Comparison of ENCODE assay signal across 9 cellular contexts in genomic region chr6:26270121-26270861, GRCh38.
DNase-seq lines count a peak whose midpoint lies in the region; ATAC-seq, FAIRE-seq and TF ChIP-seq lines count a peak whose summit lies in the region.
"Had no signal": no experiment of that assay in that cellular context is flagged by ENCODE, and none has a peak within 500 bp of the region (broad histone marks: within the 10 kb centered on the region; RNA-seq: fewer than 3 reads in every experiment).

No MANE protein-coding gene starts in this region.

- peak overlapping the region; percentile 69 for H3K18ac ChIP-seq in trophoblast cell (ENCODE audit: low read length)

- H3K79me1 ChIP-seq in trophoblast cell (ENCODE audit: low read length), result peaks cover 15% of the 10 kb centered on the region

- peaks cover 0 to 3% of the 10 kb centered on the region in 2 experiments for H3K4me1 ChIP-seq in trophoblast cell (ENCODE audit: control insufficient read depth in 1 of 2, insufficient read depth in 2 of 2, low read length in 2 of 2)

- FAIRE-seq in bronchial epithelial cell (lab: Jason Lieb, UNC), result no peak
- FAIRE-seq: A549 had no signal

- no peak for ATAC-seq in HG02884 (IDR thresholded peaks at IDR 0.05; ENCODE audit: unreplicated experiment)
- ATAC-seq: A549 had no signal

- H4K91ac ChIP-seq in trophoblast cell (ENCODE audit: low read depth, low read length), result no peak overlapping the region

- no peak overlapping the region for H2BK120ac ChIP-seq in trophoblast cell (ENCODE audit: insufficient read depth, low read length, poor library complexity)

- H3K9me3 ChIP-seq in trophoblast cell (ENCODE audit: insufficient read depth, low read depth, low read length), result no peaks in the 10 kb centered on the region

- H3K4me2 ChIP-seq in trophoblast cell (ENCODE audit: low read length), result peak overlapping the region; percentile 99
- H3K4me2 ChIP-seq: A549 had no signal

- no peak overlapping the region for H4K12ac ChIP-seq in trophoblast cell (ENCODE audit: low read depth, low read length)

- H2BK12ac ChIP-seq in trophoblast cell (ENCODE audit: low read length), result no peak overlapping the region

- H3K36me3 ChIP-seq in bronchial epithelial cell (ENCODE audit: control insufficient read depth, insufficient read depth, low read length) (no peaks in the 10 kb centered on the region), trophoblast cell (ENCODE audit: control insufficient read depth in 1 of 2, insufficient read depth in 2 of 2, low read length in 2 of 2) (no peaks in the 10 kb centered on the region)

- peak overlapping the region; percentile 25 for H3K27ac ChIP-seq in trophoblast cell (ENCODE audit: low read depth, low read length)
- H3K27ac ChIP-seq: A549 had no signal

- no peak overlapping the region for H4K8ac ChIP-seq in trophoblast cell (ENCODE audit: low read depth, low read length)

- peak overlapping the region; percentile 30 for H3K9ac ChIP-seq in trophoblast cell (ENCODE audit: low read length)

- H3K4me3 ChIP-seq in bronchial epithelial cell (ENCODE audit: low read depth, low read length), result peak overlapping the region; percentile 46
- H3K4me3 ChIP-seq in trophoblast cell (ENCODE audit: low read depth, low read length), result no peak overlapping the region
- H3K4me3 ChIP-seq: A549 had no signal

- no peak overlapping the region for H2AK5ac ChIP-seq in trophoblast cell (ENCODE audit: low read length)

- no peak overlapping the region for H3K23ac ChIP-seq in trophoblast cell (ENCODE audit: low read length)

- peak; percentile 65 for DNase-seq in NCI-H2171 treated with DMSO at 0.1 percent for 48 hours (lab: John Stamatoyannopoulos, UW)
- DNase-seq in NCI-H2171 (lab: John Stamatoyannopoulos, UW), result no peak
- peak; percentile 56 for DNase-seq in NCI-H146 (lab: John Stamatoyannopoulos, UW)
- peak; percentile 32 for DNase-seq in bronchial epithelial cell (ENCODE audit: low read depth)
- no peak for DNase-seq in trophoblast cell
- DNase-seq in activated CD8-positive, alpha-beta memory T cell treated with anti-CD3 and anti-CD28 coated beads for 24 hours, result no peak
- DNase-seq in A172 (ENCODE audit: low spot score), result no peak

- no peak overlapping the region for H2BK5ac ChIP-seq in trophoblast cell (ENCODE audit: low read depth, low read length, poor library complexity)

- no peaks in the 10 kb centered on the region for H3K27me3 ChIP-seq in bronchial epithelial cell (ENCODE audit: control insufficient read depth, insufficient read depth, low read length)
- H3K27me3 ChIP-seq in trophoblast cell (ENCODE audit: insufficient read depth, low read length), result no peaks in the 10 kb centered on the region

- no CpG with 5 or more reads among the region's 13 CpGs for WGBS in trophoblast cell (ENCODE audit: extremely low coverage, insufficient coverage, insufficient read length)

- TF ChIP-seq CTCF in bronchial epithelial cell (IDR thresholded peaks at IDR 0.05; ENCODE audit: insufficient read depth, low read length, severe bottlenecking), result no peak

- H3K79me2 ChIP-seq in trophoblast cell (ENCODE audit: control insufficient read depth, insufficient read depth, low read length, poor library complexity), result peaks cover 6% of the 10 kb centered on the region

- no peak overlapping the region for H3K14ac ChIP-seq in trophoblast cell (ENCODE audit: low read length)

- no peak overlapping the region for H3K4ac ChIP-seq in trophoblast cell (ENCODE audit: low read depth, low read length)

- H2AFZ ChIP-seq in trophoblast cell (ENCODE audit: insufficient read depth, low read length, poor library complexity), result no peak overlapping the region

Comparison
In these comparisons a context has a peak if more than half of its experiments do, and no peak if none do; other contexts are left out.
1. DNase-seq: peak in NCI-H2171 treated with DMSO at 0.1 percent for 48 hours (single experiment), NCI-H146 (single experiment) and bronchial epithelial cell (single experiment); none in NCI-H2171 (single experiment), trophoblast cell (0 of 2), activated CD8-positive, alpha-beta memory T cell treated with anti-CD3 and anti-CD28 coated beads for 24 hours (single experiment) and A172 (single experiment).